ENCODE assay signal across 1 cellular context in the genomic region with DNA sequence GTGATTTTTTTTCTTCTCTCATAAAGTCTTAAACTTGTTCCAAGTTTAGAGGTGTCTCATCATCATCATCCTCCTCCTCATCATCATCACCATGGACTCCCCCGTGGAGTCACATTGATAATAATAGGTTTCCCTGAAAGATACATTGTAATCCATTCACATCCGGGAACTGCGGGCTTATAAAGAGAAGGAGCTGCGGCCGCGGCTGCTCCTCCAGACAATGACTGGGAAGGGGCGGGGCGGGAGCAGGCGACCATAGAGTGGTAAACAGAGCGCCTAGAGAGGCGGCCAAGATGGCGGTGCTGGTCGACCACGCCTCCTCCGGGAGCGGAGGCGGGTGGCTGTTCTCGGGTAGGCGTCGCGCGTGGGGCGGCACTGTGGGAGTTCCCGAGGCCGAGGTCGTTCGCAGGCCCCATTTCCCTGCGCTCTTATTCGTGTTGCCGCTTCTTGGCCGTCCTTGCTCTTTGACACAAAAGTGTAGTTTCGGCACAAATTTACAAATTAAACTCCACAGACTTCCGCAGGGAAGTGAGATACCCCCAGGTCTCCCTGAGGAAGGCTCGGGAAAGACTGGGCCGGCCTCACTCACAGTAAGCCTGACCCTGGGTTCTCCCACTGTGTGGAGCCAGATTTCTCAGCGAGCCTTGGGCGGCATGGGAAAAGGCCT.
TF ChIP-seq lines count a peak whose summit lies in the region.

No MANE protein-coding gene starts in this region.

TF ChIP-seq in HEK293, 187 proteins besides CTCF, POLR2A, EP300 and RAD21 (continued from another document and continues in another):
- no peak for TF ChIP-seq HIC1 (tag by site-specific recombination; IDR thresholded peaks at IDR 0.05)
- TF ChIP-seq ZNF423 (tag by site-specific recombination; IDR thresholded peaks at IDR 0.05), result no peak
- no peak for TF ChIP-seq ZNF248 (tag by site-specific recombination; IDR thresholded peaks at IDR 0.05)
- no peak for TF ChIP-seq ZNF707 (tag by site-specific recombination; IDR thresholded peaks at IDR 0.05)
- no peak for TF ChIP-seq ZNF404 (tag by site-specific recombination; IDR thresholded peaks at IDR 0.05)
- TF ChIP-seq ZNF239 (tag by site-specific recombination; IDR thresholded peaks at IDR 0.05), result 0 out of 2 replicates have a peak, but pooled peaks have one; percentile 48
- no peak for TF ChIP-seq ZNF626 (tag by site-specific recombination; IDR thresholded peaks at IDR 0.05)
- no peak for TF ChIP-seq ZNF677 (tag by site-specific recombination; IDR thresholded peaks at IDR 0.05)
- no peak for TF ChIP-seq ZNF473 (tag by site-specific recombination; IDR thresholded peaks at IDR 0.05)
- no peak for TF ChIP-seq ZNF157 (tag by site-specific recombination; IDR thresholded peaks at IDR 0.05)
- TF ChIP-seq, protein P1, sequence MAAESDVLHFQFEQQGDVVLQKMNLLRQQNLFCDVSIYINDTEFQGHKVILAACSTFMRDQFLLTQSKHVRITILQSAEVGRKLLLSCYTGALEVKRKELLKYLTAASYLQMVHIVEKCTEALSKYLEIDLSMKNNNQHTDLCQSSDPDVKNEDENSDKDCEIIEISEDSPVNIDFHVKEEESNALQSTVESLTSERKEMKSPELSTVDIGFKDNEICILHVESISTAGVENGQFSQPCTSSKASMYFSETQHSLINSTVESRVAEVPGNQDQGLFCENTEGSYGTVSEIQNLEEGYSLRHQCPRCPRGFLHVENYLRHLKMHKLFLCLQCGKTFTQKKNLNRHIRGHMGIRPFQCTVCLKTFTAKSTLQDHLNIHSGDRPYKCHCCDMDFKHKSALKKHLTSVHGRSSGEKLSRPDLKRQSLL (tag by site-specific recombination; IDR thresholded peaks at IDR 0.05), result no peak
- no peak for TF ChIP-seq ZNF544 (tag by site-specific recombination; IDR thresholded peaks at IDR 0.05)
- TF ChIP-seq, protein P2, sequence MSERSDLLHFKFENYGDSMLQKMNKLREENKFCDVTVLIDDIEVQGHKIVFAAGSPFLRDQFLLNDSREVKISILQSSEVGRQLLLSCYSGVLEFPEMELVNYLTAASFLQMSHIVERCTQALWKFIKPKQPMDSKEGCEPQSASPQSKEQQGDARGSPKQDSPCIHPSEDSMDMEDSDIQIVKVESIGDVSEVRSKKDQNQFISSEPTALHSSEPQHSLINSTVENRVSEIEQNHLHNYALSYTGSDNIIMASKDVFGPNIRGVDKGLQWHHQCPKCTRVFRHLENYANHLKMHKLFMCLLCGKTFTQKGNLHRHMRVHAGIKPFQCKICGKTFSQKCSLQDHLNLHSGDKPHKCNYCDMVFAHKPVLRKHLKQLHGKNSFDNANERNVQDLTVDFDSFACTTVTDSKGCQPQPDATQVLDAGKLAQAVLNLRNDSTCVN (tag by site-specific recombination; optimal IDR thresholded peaks at IDR 0.05), result peak; percentile 76
- TF ChIP-seq, protein P3, sequence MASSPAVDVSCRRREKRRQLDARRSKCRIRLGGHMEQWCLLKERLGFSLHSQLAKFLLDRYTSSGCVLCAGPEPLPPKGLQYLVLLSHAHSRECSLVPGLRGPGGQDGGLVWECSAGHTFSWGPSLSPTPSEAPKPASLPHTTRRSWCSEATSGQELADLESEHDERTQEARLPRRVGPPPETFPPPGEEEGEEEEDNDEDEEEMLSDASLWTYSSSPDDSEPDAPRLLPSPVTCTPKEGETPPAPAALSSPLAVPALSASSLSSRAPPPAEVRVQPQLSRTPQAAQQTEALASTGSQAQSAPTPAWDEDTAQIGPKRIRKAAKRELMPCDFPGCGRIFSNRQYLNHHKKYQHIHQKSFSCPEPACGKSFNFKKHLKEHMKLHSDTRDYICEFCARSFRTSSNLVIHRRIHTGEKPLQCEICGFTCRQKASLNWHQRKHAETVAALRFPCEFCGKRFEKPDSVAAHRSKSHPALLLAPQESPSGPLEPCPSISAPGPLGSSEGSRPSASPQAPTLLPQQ (tag by site-specific recombination; IDR thresholded peaks at IDR 0.05), result no peak
- TF ChIP-seq ZBTB20 (tag by site-specific recombination; IDR thresholded peaks at IDR 0.05), result peak; percentile 18; the same call in 1 of the 2 replicates
- TF ChIP-seq ZNF791 (tag by site-specific recombination; IDR thresholded peaks at IDR 0.05), result no peak
- TF ChIP-seq GLIS2 (tag by site-specific recombination; IDR thresholded peaks at IDR 0.05), result peak; percentile 80
- peak; percentile 84 for TF ChIP-seq SP7 (tag by site-specific recombination; IDR thresholded peaks at IDR 0.05)
- TF ChIP-seq, protein P4, sequence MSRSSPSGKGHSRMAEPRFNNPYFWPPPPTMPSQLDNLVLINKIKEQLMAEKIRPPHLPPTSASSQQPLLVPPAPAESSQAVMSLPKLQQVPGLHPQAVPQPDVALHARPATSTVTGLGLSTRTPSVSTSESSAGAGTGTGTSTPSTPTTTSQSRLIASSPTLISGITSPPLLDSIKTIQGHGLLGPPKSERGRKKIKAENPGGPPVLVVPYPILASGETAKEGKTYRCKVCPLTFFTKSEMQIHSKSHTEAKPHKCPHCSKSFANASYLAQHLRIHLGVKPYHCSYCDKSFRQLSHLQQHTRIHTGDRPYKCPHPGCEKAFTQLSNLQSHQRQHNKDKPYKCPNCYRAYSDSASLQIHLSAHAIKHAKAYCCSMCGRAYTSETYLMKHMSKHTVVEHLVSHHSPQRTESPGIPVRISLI (tag by site-specific recombination; IDR thresholded peaks at IDR 0.05), result no peak
- peak; percentile 99 for TF ChIP-seq ZFHX2 (tag by site-specific recombination; conservative IDR thresholded peaks at IDR 0.05)
- no peak for TF ChIP-seq ZBTB7A (tag by site-specific recombination; IDR thresholded peaks at IDR 0.05; ENCODE audit: low read depth)
- TF ChIP-seq, protein P5, sequence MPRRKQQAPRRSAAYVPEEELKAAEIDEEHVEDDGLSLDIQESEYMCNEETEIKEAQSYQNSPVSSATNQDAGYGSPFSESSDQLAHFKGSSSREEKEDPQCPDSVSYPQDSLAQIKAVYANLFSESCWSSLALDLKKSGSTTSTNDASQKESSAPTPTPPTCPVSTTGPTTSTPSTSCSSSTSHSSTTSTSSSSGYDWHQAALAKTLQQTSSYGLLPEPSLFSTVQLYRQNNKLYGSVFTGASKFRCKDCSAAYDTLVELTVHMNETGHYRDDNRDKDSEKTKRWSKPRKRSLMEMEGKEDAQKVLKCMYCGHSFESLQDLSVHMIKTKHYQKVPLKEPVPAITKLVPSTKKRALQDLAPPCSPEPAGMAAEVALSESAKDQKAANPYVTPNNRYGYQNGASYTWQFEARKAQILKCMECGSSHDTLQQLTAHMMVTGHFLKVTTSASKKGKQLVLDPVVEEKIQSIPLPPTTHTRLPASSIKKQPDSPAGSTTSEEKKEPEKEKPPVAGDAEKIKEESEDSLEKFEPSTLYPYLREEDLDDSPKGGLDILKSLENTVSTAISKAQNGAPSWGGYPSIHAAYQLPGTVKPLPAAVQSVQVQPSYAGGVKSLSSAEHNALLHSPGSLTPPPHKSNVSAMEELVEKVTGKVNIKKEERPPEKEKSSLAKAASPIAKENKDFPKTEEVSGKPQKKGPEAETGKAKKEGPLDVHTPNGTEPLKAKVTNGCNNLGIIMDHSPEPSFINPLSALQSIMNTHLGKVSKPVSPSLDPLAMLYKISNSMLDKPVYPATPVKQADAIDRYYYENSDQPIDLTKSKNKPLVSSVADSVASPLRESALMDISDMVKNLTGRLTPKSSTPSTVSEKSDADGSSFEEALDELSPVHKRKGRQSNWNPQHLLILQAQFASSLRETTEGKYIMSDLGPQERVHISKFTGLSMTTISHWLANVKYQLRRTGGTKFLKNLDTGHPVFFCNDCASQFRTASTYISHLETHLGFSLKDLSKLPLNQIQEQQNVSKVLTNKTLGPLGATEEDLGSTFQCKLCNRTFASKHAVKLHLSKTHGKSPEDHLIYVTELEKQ (tag by site-specific recombination; IDR thresholded peaks at IDR 0.05; ENCODE audit: borderline replicate concordance), result peak; percentile 60; the same call in 1 of the 2 replicates
- peak; percentile 77 for TF ChIP-seq ZNF660 (tag by site-specific recombination; IDR thresholded peaks at IDR 0.05)
- no peak for TF ChIP-seq ZNF558 (tag by site-specific recombination; IDR thresholded peaks at IDR 0.05)
- TF ChIP-seq PRDM1 (tag by site-specific recombination; IDR thresholded peaks at IDR 0.05), result no peak
- TF ChIP-seq ZXDB (tag by site-specific recombination; IDR thresholded peaks at IDR 0.05), result peak; percentile 93
- TF ChIP-seq ZNF292 (tag by site-specific recombination; IDR thresholded peaks at IDR 0.05; ENCODE audit: borderline replicate concordance, low read depth), result no peak
- TF ChIP-seq ZNF148 (tag by site-specific recombination; IDR thresholded peaks at IDR 0.05; ENCODE audit: borderline replicate concordance), result no peak
- no peak for TF ChIP-seq SALL2 (tag by site-specific recombination; IDR thresholded peaks at IDR 0.05; ENCODE audit: borderline replicate concordance)
- TF ChIP-seq, protein P6, sequence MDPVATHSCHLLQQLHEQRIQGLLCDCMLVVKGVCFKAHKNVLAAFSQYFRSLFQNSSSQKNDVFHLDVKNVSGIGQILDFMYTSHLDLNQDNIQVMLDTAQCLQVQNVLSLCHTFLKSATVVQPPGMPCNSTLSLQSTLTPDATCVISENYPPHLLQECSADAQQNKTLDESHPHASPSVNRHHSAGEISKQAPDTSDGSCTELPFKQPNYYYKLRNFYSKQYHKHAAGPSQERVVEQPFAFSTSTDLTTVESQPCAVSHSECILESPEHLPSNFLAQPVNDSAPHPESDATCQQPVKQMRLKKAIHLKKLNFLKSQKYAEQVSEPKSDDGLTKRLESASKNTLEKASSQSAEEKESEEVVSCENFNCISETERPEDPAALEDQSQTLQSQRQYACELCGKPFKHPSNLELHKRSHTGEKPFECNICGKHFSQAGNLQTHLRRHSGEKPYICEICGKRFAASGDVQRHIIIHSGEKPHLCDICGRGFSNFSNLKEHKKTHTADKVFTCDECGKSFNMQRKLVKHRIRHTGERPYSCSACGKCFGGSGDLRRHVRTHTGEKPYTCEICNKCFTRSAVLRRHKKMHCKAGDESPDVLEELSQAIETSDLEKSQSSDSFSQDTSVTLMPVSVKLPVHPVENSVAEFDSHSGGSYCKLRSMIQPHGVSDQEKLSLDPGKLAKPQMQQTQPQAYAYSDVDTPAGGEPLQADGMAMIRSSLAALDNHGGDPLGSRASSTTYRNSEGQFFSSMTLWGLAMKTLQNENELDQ (tag by site-specific recombination; IDR thresholded peaks at IDR 0.05; ENCODE audit: low read depth), result no peak
- TF ChIP-seq ZNF621 (tag by site-specific recombination; IDR thresholded peaks at IDR 0.05), result no peak
- TF ChIP-seq WT1 (tag by site-specific recombination; IDR thresholded peaks at IDR 0.05), result no peak
- TF ChIP-seq BCL11B (tag by site-specific recombination; IDR thresholded peaks at IDR 0.05; ENCODE audit: low read depth), result no peak
- TF ChIP-seq, protein P7, sequence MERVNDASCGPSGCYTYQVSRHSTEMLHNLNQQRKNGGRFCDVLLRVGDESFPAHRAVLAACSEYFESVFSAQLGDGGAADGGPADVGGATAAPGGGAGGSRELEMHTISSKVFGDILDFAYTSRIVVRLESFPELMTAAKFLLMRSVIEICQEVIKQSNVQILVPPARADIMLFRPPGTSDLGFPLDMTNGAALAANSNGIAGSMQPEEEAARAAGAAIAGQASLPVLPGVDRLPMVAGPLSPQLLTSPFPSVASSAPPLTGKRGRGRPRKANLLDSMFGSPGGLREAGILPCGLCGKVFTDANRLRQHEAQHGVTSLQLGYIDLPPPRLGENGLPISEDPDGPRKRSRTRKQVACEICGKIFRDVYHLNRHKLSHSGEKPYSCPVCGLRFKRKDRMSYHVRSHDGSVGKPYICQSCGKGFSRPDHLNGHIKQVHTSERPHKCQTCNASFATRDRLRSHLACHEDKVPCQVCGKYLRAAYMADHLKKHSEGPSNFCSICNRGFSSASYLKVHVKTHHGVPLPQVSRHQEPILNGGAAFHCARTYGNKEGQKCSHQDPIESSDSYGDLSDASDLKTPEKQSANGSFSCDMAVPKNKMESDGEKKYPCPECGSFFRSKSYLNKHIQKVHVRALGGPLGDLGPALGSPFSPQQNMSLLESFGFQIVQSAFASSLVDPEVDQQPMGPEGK (tag by site-specific recombination; IDR thresholded peaks at IDR 0.05), result peak; percentile 66
- no peak for TF ChIP-seq ZNF274 (IDR thresholded peaks at IDR 0.05; ENCODE audit: low read length)
- TF ChIP-seq ZNF274 (tag by site-specific recombination; IDR thresholded peaks at IDR 0.05; ENCODE audit: borderline replicate concordance), result no peak
- TF ChIP-seq ZNF529 (tag by site-specific recombination; IDR thresholded peaks at IDR 0.05; ENCODE audit: insufficient replicate concordance), result no peak
